Comparison of ENCODE assay signal across 1 cellular context in genomic region chr3:17740703-17741102, GRCh38.
A peak's percentile ranks its signal among the peaks of the same experiment; 100 is the strongest.
TF ChIP-seq lines count a peak whose summit lies in the region.

No MANE protein-coding gene starts in this region.

TF ChIP-seq in HepG2, 621 proteins besides CTCF, POLR2A, EP300 and RAD21 (continued from another document and continues in another):
- TF ChIP-seq ARID2 (CRISPR knock-in tag; IDR thresholded peaks at IDR 0.05; ENCODE audit: borderline replicate concordance), result no peak
- TF ChIP-seq U2AF2 (IDR thresholded peaks at IDR 0.05; ENCODE audit: low read depth, low read length), result no peak
- TF ChIP-seq GMEB1 (CRISPR knock-in tag; IDR thresholded peaks at IDR 0.05; ENCODE audit: borderline replicate concordance), result no peak
- no peak for TF ChIP-seq ZNF572 (CRISPR knock-in tag; IDR thresholded peaks at IDR 0.05)
- no peak for TF ChIP-seq CHD4 (IDR thresholded peaks at IDR 0.05; ENCODE audit: borderline replicate concordance, low read length)
- TF ChIP-seq XBP1 (CRISPR knock-in tag; IDR thresholded peaks at IDR 0.05), result no peak
- TF ChIP-seq SOX13 (IDR thresholded peaks at IDR 0.05), result no peak
- peak in 1 of 2 experiments; percentile 26; a peak in 1 of 4 replicates for TF ChIP-seq SOX13 (CRISPR knock-in tag; conservative IDR thresholded peaks at IDR 0.05 in 1 of 2, IDR thresholded peaks at IDR 0.05 in 1 of 2)
- no peak for TF ChIP-seq ZNF383 (CRISPR knock-in tag; IDR thresholded peaks at IDR 0.05; ENCODE audit: borderline replicate concordance)
- TF ChIP-seq MXI1 (IDR thresholded peaks at IDR 0.05; ENCODE audit: borderline replicate concordance, low read depth, low read length), result peak; percentile 19; the same call in 1 of the 3 replicates
- no peak for TF ChIP-seq HNF4G (IDR thresholded peaks at IDR 0.05; ENCODE audit: borderline replicate concordance, low read depth, low read length)
- no peak for TF ChIP-seq HNF4G (CRISPR knock-in tag; IDR thresholded peaks at IDR 0.05; ENCODE audit: borderline replicate concordance, low read depth)
- TF ChIP-seq THAP7 (CRISPR knock-in tag; IDR thresholded peaks at IDR 0.05), result no peak
- TF ChIP-seq SAP130 (CRISPR knock-in tag; IDR thresholded peaks at IDR 0.05; ENCODE audit: low read depth), result peak; percentile 66
- TF ChIP-seq ASH2L (IDR thresholded peaks at IDR 0.05; ENCODE audit: insufficient read length, low read depth, low read length), result peak; percentile 53
- peak; percentile 39; the same call in 1 of the 2 replicates for TF ChIP-seq BCL6 (CRISPR knock-in tag; IDR thresholded peaks at IDR 0.05)
- TF ChIP-seq GMEB2 (CRISPR knock-in tag; IDR thresholded peaks at IDR 0.05; ENCODE audit: low read depth), result no peak
- TF ChIP-seq ZNF335 (CRISPR knock-in tag; IDR thresholded peaks at IDR 0.05), result no peak
- TF ChIP-seq DNMT1 (CRISPR knock-in tag; IDR thresholded peaks at IDR 0.05), result no peak
- TF ChIP-seq ZNF569 (CRISPR knock-in tag; IDR thresholded peaks at IDR 0.05; ENCODE audit: borderline replicate concordance), result no peak
- TF ChIP-seq RARA (CRISPR knock-in tag; IDR thresholded peaks at IDR 0.05), result 0 out of 2 replicates have a peak, but pooled peaks have one; percentile 7
- no peak for TF ChIP-seq SP5 (CRISPR knock-in tag; IDR thresholded peaks at IDR 0.05; ENCODE audit: borderline replicate concordance, low read depth)
- TF ChIP-seq RBFOX2 (IDR thresholded peaks at IDR 0.05; ENCODE audit: low read depth, low read length), result peak; percentile 58; the same call in 1 of the 2 replicates
- TF ChIP-seq KIAA2018 (CRISPR knock-in tag; IDR thresholded peaks at IDR 0.05; ENCODE audit: borderline replicate concordance), result no peak
- peak; percentile 27; the same call in 1 of the 2 replicates for TF ChIP-seq YEATS2 (CRISPR knock-in tag; IDR thresholded peaks at IDR 0.05; ENCODE audit: borderline replicate concordance)
- TF ChIP-seq ZNF772 (CRISPR knock-in tag; IDR thresholded peaks at IDR 0.05), result no peak
- TF ChIP-seq ZNF710 (CRISPR knock-in tag; IDR thresholded peaks at IDR 0.05; ENCODE audit: borderline replicate concordance), result no peak
- no peak for TF ChIP-seq MAX (IDR thresholded peaks at IDR 0.05)
- no peak for TF ChIP-seq CHCHD3 (CRISPR knock-in tag; IDR thresholded peaks at IDR 0.05)
- no peak for TF ChIP-seq ZNF496 (CRISPR knock-in tag; IDR thresholded peaks at IDR 0.05; ENCODE audit: insufficient replicate concordance)
- peak; percentile 36 for TF ChIP-seq PATZ1 (CRISPR knock-in tag; IDR thresholded peaks at IDR 0.05)
- no peak for TF ChIP-seq RELA (CRISPR knock-in tag; IDR thresholded peaks at IDR 0.05)
- TF ChIP-seq POLR2AphosphoS5 (IDR thresholded peaks at IDR 0.05; ENCODE audit: low read depth, low read length), result peak; percentile 83
- no peak for TF ChIP-seq SIX1 (CRISPR knock-in tag; IDR thresholded peaks at IDR 0.05; ENCODE audit: borderline replicate concordance)
- no peak for TF ChIP-seq SAFB2 (CRISPR knock-in tag; IDR thresholded peaks at IDR 0.05; ENCODE audit: borderline replicate concordance, low read depth)
- peak; percentile 17; the same call in 1 of the 2 replicates for TF ChIP-seq HOXA3 (CRISPR knock-in tag; IDR thresholded peaks at IDR 0.05)
- TF ChIP-seq ZBTB25 (CRISPR knock-in tag; IDR thresholded peaks at IDR 0.05), result no peak
- peak; percentile 72; the same call in 1 of the 2 replicates for TF ChIP-seq ZBTB21 (CRISPR knock-in tag; IDR thresholded peaks at IDR 0.05)
- TF ChIP-seq ZFP90 (CRISPR knock-in tag; IDR thresholded peaks at IDR 0.05; ENCODE audit: borderline replicate concordance), result no peak
- TF ChIP-seq TCF12 (IDR thresholded peaks at IDR 0.05), result no peak
- no peak for TF ChIP-seq TCF12 (CRISPR knock-in tag; IDR thresholded peaks at IDR 0.05)
- TF ChIP-seq TFAP4 (IDR thresholded peaks at IDR 0.05; ENCODE audit: borderline replicate concordance, low read depth), result peak; percentile 56; the same call in 1 of the 2 replicates
- TF ChIP-seq ZNF18 (CRISPR knock-in tag; IDR thresholded peaks at IDR 0.05; ENCODE audit: insufficient replicate concordance), result no peak
